ENCODE assay signal across 25 cellular contexts in the genomic region with DNA sequence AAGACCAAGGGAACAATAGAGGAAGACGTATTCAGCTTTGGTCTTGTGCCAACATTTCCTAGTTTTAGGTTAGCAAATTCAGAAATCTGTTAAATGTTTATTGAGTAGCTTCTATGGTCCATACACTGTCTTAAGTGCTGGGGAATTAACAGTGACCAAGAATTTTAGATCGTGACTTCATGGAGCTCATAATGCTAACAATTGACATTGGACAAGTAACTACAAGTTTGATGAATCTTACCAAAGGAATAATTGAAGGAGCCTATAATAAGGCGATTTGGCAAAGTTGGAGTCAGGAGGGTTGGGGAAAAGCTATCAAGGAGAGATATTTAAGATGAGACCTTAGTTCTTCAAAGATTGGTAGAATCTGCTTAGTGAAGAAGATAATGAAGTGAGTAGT. TPM values are rescaled to one million over a fixed set of nuclear protein-coding genes. Genes with fewer than 3 reads are reported as not detected.
DNase-seq lines count a peak whose midpoint lies in the region; ATAC-seq, FAIRE-seq and TF ChIP-seq lines count a peak whose summit lies in the region.
"Had no signal": no experiment of that assay in that cellular context is flagged by ENCODE, and none has a peak within 500 bp of the region (broad histone marks: within the 10 kb centered on the region; RNA-seq: fewer than 3 reads in every experiment).

No MANE protein-coding gene starts in this region.

- no TSS peak for BruUV-seq in K562 (replicated peaks; lab: Mats Ljungman, UMichigan)
- BruUV-seq in Calu3 (replicated peaks; lab: Mats Ljungman, UMichigan), result no TSS peak

- FAIRE-seq in D721Med (lab: Jason Lieb, UNC) (peak; percentile 29), K562 (lab: Jason Lieb, UNC) (no peak), keratinocyte (lab: Jason Lieb, UNC) (peak; percentile 81)
- FAIRE-seq: A204.1, G401.6, GM12891, GM19239 had no signal

- peaks cover 69% of the 10 kb centered on the region for H3K27me3 Mint-ChIP-seq in Calu3 (ENCODE audit: unreplicated experiment)

- H3K27ac ChIP-seq in K562 (ENCODE audit: extremely low read depth, low read depth, low read length) (no peak overlapping the region), keratinocyte (ENCODE audit: control insufficient read depth, insufficient read depth, low read length) (peak overlapping the region; percentile 22)
- H3K27ac ChIP-seq: BLaER1 had no signal

- no peaks in the 10 kb centered on the region for H3K9me1 ChIP-seq in K562 (ENCODE audit: control insufficient read depth, insufficient read depth, low read length)
- no peaks in the 10 kb centered on the region for H3K9me1 ChIP-seq in keratinocyte (ENCODE audit: control insufficient read depth, extremely low read depth, insufficient read depth, low read length)

- TF ChIP-seq RAD21 in K562 (CRISPR knock-in tag; conservative IDR thresholded peaks at IDR 0.05 in 1 of 2, IDR thresholded peaks at IDR 0.05 in 1 of 2), result no peak

- peaks cover 5% of the 10 kb centered on the region for H3K36me3 Mint-ChIP-seq in Calu3 (ENCODE audit: insufficient read depth, unreplicated experiment)
- H3K36me3 Mint-ChIP-seq: CD14-positive monocyte; CD8-positive, alpha-beta T cell had no signal

- no peak for TF ChIP-seq CTCF in D721Med (IDR thresholded peaks at IDR 0.05; ENCODE audit: insufficient read depth, missing control alignments)
- TF ChIP-seq CTCF in K562 (IDR thresholded peaks at IDR 0.05 in 2 of 3, conservative IDR thresholded peaks at IDR 0.05 in 1 of 3; ENCODE audit: insufficient read depth in 2 of 3, low read depth in 1 of 3, low read length in 3 of 3), result no peak
- TF ChIP-seq CTCF in epithelial cell of esophagus (IDR thresholded peaks at IDR 0.05; ENCODE audit: insufficient read depth, low read depth, low read length, missing control alignments), result no peak
- no peak for TF ChIP-seq CTCF in keratinocyte (optimal IDR thresholded peaks at IDR 0.05 in 1 of 3, IDR thresholded peaks at IDR 0.05 in 1 of 3, conservative IDR thresholded peaks at IDR 0.05 in 1 of 3; ENCODE audit: extremely low read depth in 1 of 3, insufficient read depth in 2 of 3, low read length in 3 of 3)
- no peak for TF ChIP-seq CTCF in Calu3 (IDR thresholded peaks at IDR 0.05; ENCODE audit: unreplicated experiment)

- no peaks in the 10 kb centered on the region for H3K9me3 Mint-ChIP-seq in Calu3 (ENCODE audit: low read depth, unreplicated experiment)
- H3K9me3 Mint-ChIP-seq: CD14-positive monocyte; CD4-positive, alpha-beta T cell; CD8-positive, alpha-beta T cell had no signal

- no peaks in the 10 kb centered on the region for H4K20me1 ChIP-seq in K562 (replicated peaks; ENCODE audit: control insufficient read depth, insufficient read depth, low read length)
- no peaks in the 10 kb centered on the region for H4K20me1 ChIP-seq in keratinocyte (ENCODE audit: control insufficient read depth, extremely low read depth, insufficient read depth, low read length)
- H4K20me1 ChIP-seq: BLaER1 had no signal

- H3K4me1 Mint-ChIP-seq in Calu3 (ENCODE audit: low read depth, unreplicated experiment), result peaks cover 11% of the 10 kb centered on the region

- H3K4me3 Mint-ChIP-seq in Calu3 (ENCODE audit: low read depth, unreplicated experiment), result no peak overlapping the region
- H3K4me3 Mint-ChIP-seq: CD14-positive monocyte; CD4-positive, alpha-beta T cell; CD8-positive, alpha-beta T cell had no signal

- peaks cover 22 to 29% of the 10 kb centered on the region in 2 experiments for H3K4me1 ChIP-seq in K562 (replicated peaks in 1 of 2; ENCODE audit: control insufficient read depth in 2 of 2, insufficient read depth in 2 of 2, low read length in 2 of 2)
- H3K4me1 ChIP-seq in keratinocyte (ENCODE audit: control insufficient read depth, extremely low read depth, insufficient read depth, low read length), result peaks cover 39% of the 10 kb centered on the region
- H3K4me1 ChIP-seq: BE2C had no signal

- ATAC-seq in K562 (no peak), GM21360 (IDR thresholded peaks at IDR 0.05; ENCODE audit: unreplicated experiment) (no peak), GM21717 (IDR thresholded peaks at IDR 0.05; ENCODE audit: unreplicated experiment) (no peak)
- ATAC-seq: CD8-positive, alpha-beta T cell had no signal

- H3K36me3 ChIP-seq in K562 (ENCODE audit: control insufficient read depth, insufficient read depth, low read length), result no peaks in the 10 kb centered on the region
- no peaks in the 10 kb centered on the region for H3K36me3 ChIP-seq in keratinocyte (ENCODE audit: control insufficient read depth in 2 of 2, extremely low read depth in 1 of 2, insufficient read depth in 2 of 2, low read length in 2 of 2)
- H3K36me3 ChIP-seq: BE2C, BLaER1 had no signal

- H3K4me2 ChIP-seq in K562 (ENCODE audit: insufficient read depth, low read length) (no peak overlapping the region), keratinocyte (ENCODE audit: control insufficient read depth, extremely low read depth, insufficient read depth, low read depth, low read length) (peak overlapping the region; percentile 49)
- H3K4me2 ChIP-seq: BLaER1 had no signal

- H3K9me3 ChIP-seq in K562 (replicated peaks; ENCODE audit: control insufficient read depth, insufficient read depth, low read depth, low read length), result no peaks in the 10 kb centered on the region
- no peaks in the 10 kb centered on the region for H3K9me3 ChIP-seq in keratinocyte (ENCODE audit: control insufficient read depth, low read depth, low read length)
- H3K9me3 ChIP-seq: BE2C, BLaER1, Caco-2 had no signal

- WGBS in K562 (ENCODE audit: insufficient coverage, low coverage, missing lambda C conversion rate), result 27% methylated on average over 3 of the region's 3 CpGs

- CTCF ChIA-PET in K562 (lab: Yijun Ruan, JAX; ENCODE audit: low intra/inter-chr PET ratio) (no interaction called here), Calu3 (lab: Charles Lee) (no interaction called here)

- H3K27ac Mint-ChIP-seq in Calu3 (ENCODE audit: unreplicated experiment), result no peak overlapping the region
- H3K27ac Mint-ChIP-seq: CD4-positive, alpha-beta T cell; CD8-positive, alpha-beta T cell had no signal

- H3K9ac ChIP-seq in K562 (ENCODE audit: insufficient read depth in 1 of 2, low read depth in 2 of 2, low read length in 2 of 2) (no peak overlapping the region), keratinocyte (ENCODE audit: control insufficient read depth, extremely low read depth, insufficient read depth, low read length) (no peak overlapping the region)
- H3K9ac ChIP-seq: BLaER1 had no signal

- POLR2A ChIA-PET in K562 (lab: Yijun Ruan, JAX), result interaction anchor here (1.0 to 1.1 kb wide), 3 partner anchors 9 to 68 kb away, joined by 3 to 5 read pairs (median 4); a partner anchor contains a TSS

- in situ Hi-C loops in K562 (cut with MboI), result no loop called here

- intact Hi-C loops in K562 (cut with micrococcal nuclease), result no loop called here
- intact Hi-C loops in Calu3 (cut with micrococcal nuclease; ENCODE audit: unreplicated experiment), result no loop called here

- TF ChIP-seq POLR2A in K562 (conservative IDR thresholded peaks at IDR 0.05), result no peak

- DNase-seq in D721Med (ENCODE audit: insufficient read length, low spot score), result no peak
- no peak for DNase-seq in K562 (ENCODE audit: extremely low read depth in 1 of 4, low spot score in 3 of 4)
- peak; percentile 72 for DNase-seq in epithelial cell of esophagus (ENCODE audit: low read depth)
- DNase-seq in keratinocyte (ENCODE audit: low read depth, low spot score), result no peak
- no peak for DNase-seq in Calu3
- DNase-seq in activated CD4-positive, alpha-beta T cell treated with anti-CD3 and anti-CD28 coated beads for 48 hours, result no peak
- DNase-seq: 8988T; ACHN; BE2C; C1 segment of cervical spinal cord; Caco-2; CD4-positive, alpha-beta T cell; CD8-positive, alpha-beta T cell; DMS79 treated with DMSO at 0.1 percent for 48 hours; GF-D8 had no signal

- H3K27me3 ChIP-seq in K562 (ENCODE audit: control insufficient read depth in 2 of 2, insufficient read depth in 2 of 2, low read length in 2 of 2) (peaks cover 0 to 10% of the 10 kb centered on the region in 2 experiments; a peak in 3 of 5 replicates), keratinocyte (ENCODE audit: control insufficient read depth, extremely low read depth, insufficient read depth, low read length) (no peaks in the 10 kb centered on the region)
- H3K27me3 ChIP-seq: BE2C, BLaER1 had no signal

- H2AFZ ChIP-seq in K562 (ENCODE audit: low read depth, low read length), result no peak overlapping the region
- no peak overlapping the region for H2AFZ ChIP-seq in keratinocyte (ENCODE audit: control insufficient read depth, low read length)

- H3K4me3 ChIP-seq in K562 (no peak overlapping the region), epithelial cell of esophagus (ENCODE audit: low read length) (no peak overlapping the region), keratinocyte (ENCODE audit: control insufficient read depth in 2 of 3, extremely low read depth in 1 of 3, insufficient read depth in 2 of 3, low read depth in 1 of 3, low read length in 3 of 3) (no peak overlapping the region)
- H3K4me3 ChIP-seq: BLaER1 had no signal

- no peak for TF ChIP-seq EP300 in K562 (IDR thresholded peaks at IDR 0.05; ENCODE audit: low read length)

- dilution Hi-C loops in keratinocyte (cut with MboI; ENCODE audit: extremely low pct_ligation_motif_present, low sequenced_read_pairs), result no loop called here

- H3K79me2 ChIP-seq in K562 (ENCODE audit: control insufficient read depth, insufficient read depth, low read length) (no peaks in the 10 kb centered on the region), keratinocyte (ENCODE audit: control insufficient read depth, insufficient read depth, low read length) (no peaks in the 10 kb centered on the region)

RNA-seq across cellular contexts. Expression of a gene that starts 1.4 kb away (rescaled TPM):
- not detected in 2 replicates for total RNA-seq in K562 (2011; cell fraction: chromatin; rRNA removed; ENCODE audit: low replicate concordance)
- total RNA-seq in K562 (2011; cell fraction: nucleolus; rRNA removed), result not detected in 2 replicates
- not detected in 2 replicates for total RNA-seq in K562 (2011; cell fraction: nucleoplasm; rRNA removed)
- total RNA-seq in K562 (2014; rRNA removed) (not detected in 2 replicates), K562 (2014; rRNA removed; fragmentation: Illumina TruSeq; extraction: Trizol) (not detected in 2 replicates), K562 (2015; rRNA removed; fragmentation: Illumina TruSeq; extraction: Trizol) (not detected in 2 replicates), K562 (2021) (not detected in 2 replicates), Calu3 (2022) (not detected in 2 replicates)
- polyA plus RNA-seq in K562 (2011; rRNA removed) (0.13 TPM in 1 of 2 replicates, not detected in the other), K562 (2014; fragmentation: Illumina TruSeq; extraction: Trizol) (0.25 TPM in 1 of 2 replicates, not detected in the other), K562 (2014; fragmentation: Nextera tagmentation; extraction: Ambion mirVana) (under 1 TPM in 1 of 2 experiments, not detected in 1; 0.21 TPM), K562 (2014; rRNA removed) (not detected in 2 replicates), keratinocyte (0.31 to 0.57 TPM (median 0.41 TPM) in 3 replicates)
- not detected in 2 replicates for polyA plus RNA-seq in K562 (2011; cell fraction: cytosol; rRNA removed)
- not detected in 2 replicates for polyA plus RNA-seq in K562 (2011; cell fraction: nucleus; rRNA removed)
- 0.19 TPM in 1 of 2 replicates, not detected in the other for polyA plus RNA-seq in K562 (2012)
- polyA minus RNA-seq in K562 (2011; rRNA and poly(A)+ RNA removed), result not detected in 2 replicates
- polyA minus RNA-seq in K562 (2011; cell fraction: cytosol; rRNA and poly(A)+ RNA removed), result not detected in 2 replicates
- polyA minus RNA-seq in K562 (2011; cell fraction: nucleus; rRNA and poly(A)+ RNA removed), result not detected in 2 replicates
- not detected for polyA plus RNA-seq in keratinocyte (2011; ENCODE audit: low read depth)
- polyA plus RNA-seq in keratinocyte (2011; cell fraction: cytosol; rRNA removed), result 0.30 and 0.38 TPM in 2 replicates
- not detected in 2 replicates for polyA plus RNA-seq in keratinocyte (2011; cell fraction: nucleus; rRNA removed)
- polyA plus RNA-seq in keratinocyte (2012; ENCODE audit: low replicate concordance), result 0.42 and 0.47 TPM in 2 replicates
- 0.30 TPM in 1 of 3 replicates, not detected in the others for polyA minus RNA-seq in keratinocyte
- not detected for polyA minus RNA-seq in keratinocyte (2011; cell fraction: cytosol; rRNA and poly(A)+ RNA removed)
- polyA minus RNA-seq in keratinocyte (2011; cell fraction: nucleus; rRNA and poly(A)+ RNA removed), result not detected in 2 replicates
- total RNA-seq: A673; CD4-positive, alpha-beta T cell; CD8-positive, alpha-beta T cell had no signal
- polyA plus RNA-seq: AG04450, CD14-positive monocyte had no signal

RNA-seq across cellular contexts. Expression of a gene that starts 10.0 kb away (rescaled TPM):
- 0.28 TPM in 1 of 2 replicates, not detected in the other for total RNA-seq in K562 (2011; cell fraction: chromatin; rRNA removed; ENCODE audit: low replicate concordance)
- 0.13 and 0.17 TPM in 2 replicates for total RNA-seq in K562 (2011; cell fraction: nucleolus; rRNA removed)
- 0.15 and 0.29 TPM in 2 replicates for total RNA-seq in K562 (2011; cell fraction: nucleoplasm; rRNA removed)
- total RNA-seq in K562 (2014; rRNA removed), result 0.09 and 0.24 TPM in 2 replicates
- total RNA-seq in K562 (2014; rRNA removed; fragmentation: Illumina TruSeq; extraction: Trizol), result 0.04 TPM in 1 of 2 replicates, not detected in the other
- 0.04 and 0.08 TPM in 2 replicates for total RNA-seq in K562 (2015; rRNA removed; fragmentation: Illumina TruSeq; extraction: Trizol)
- 0.29 and 0.34 TPM in 2 replicates for total RNA-seq in K562 (2021)
- 0.03 and 0.09 TPM in 2 replicates for polyA plus RNA-seq in K562 (2011; rRNA removed)
- polyA plus RNA-seq in K562 (2011; cell fraction: cytosol; rRNA removed), result 0.07 and 0.12 TPM in 2 replicates
- 0.38 TPM in 2 replicates for polyA plus RNA-seq in K562 (2011; cell fraction: nucleus; rRNA removed)
- 0.18 and 0.26 TPM in 2 replicates for polyA plus RNA-seq in K562 (2012)
- 0.19 and 0.22 TPM in 2 replicates for polyA plus RNA-seq in K562 (2014; fragmentation: Illumina TruSeq; extraction: Trizol)
- polyA plus RNA-seq in K562 (2014; fragmentation: Nextera tagmentation; extraction: Ambion mirVana), result under 1 TPM in 1 of 2 experiments, not detected in 1; 0.04 TPM
- 0.25 and 0.31 TPM in 2 replicates for polyA plus RNA-seq in K562 (2014; rRNA removed)
- 0.07 TPM in 1 of 2 replicates, not detected in the other for polyA minus RNA-seq in K562 (2011; rRNA and poly(A)+ RNA removed)
- 0.19 TPM in 1 of 2 replicates, not detected in the other for polyA minus RNA-seq in K562 (2011; cell fraction: cytosol; rRNA and poly(A)+ RNA removed)
- polyA minus RNA-seq in K562 (2011; cell fraction: nucleus; rRNA and poly(A)+ RNA removed), result 0.11 and 0.13 TPM in 2 replicates
- 4.2 to 6.0 TPM (median 5.8 TPM) in 3 replicates for polyA plus RNA-seq in keratinocyte
- polyA plus RNA-seq in keratinocyte (2011; ENCODE audit: low read depth), result 5.5 TPM
- polyA plus RNA-seq in keratinocyte (2011; cell fraction: cytosol; rRNA removed), result 1.5 and 2.8 TPM in 2 replicates
- polyA plus RNA-seq in keratinocyte (2011; cell fraction: nucleus; rRNA removed), result 16.7 and 20.7 TPM in 2 replicates
- 6.9 and 11.6 TPM in 2 replicates for polyA plus RNA-seq in keratinocyte (2012; ENCODE audit: low replicate concordance)
- 5.0 to 11.5 TPM (median 5.9 TPM) in 3 replicates for polyA minus RNA-seq in keratinocyte
- polyA minus RNA-seq in keratinocyte (2011; cell fraction: cytosol; rRNA and poly(A)+ RNA removed), result 5.8 TPM
- 13.3 and 13.9 TPM in 2 replicates for polyA minus RNA-seq in keratinocyte (2011; cell fraction: nucleus; rRNA and poly(A)+ RNA removed)
- total RNA-seq in Calu3 (2022), result 7.5 and 7.6 TPM in 2 replicates
- total RNA-seq: CD4-positive, alpha-beta T cell; CD8-positive, alpha-beta T cell had no signal
- polyA plus RNA-seq: AG04450, CD14-positive monocyte had no signal

RNA-seq across cellular contexts. Expression of a gene that starts 30.1 kb away (rescaled TPM):
- total RNA-seq in K562 (2011; cell fraction: chromatin; rRNA removed; ENCODE audit: low replicate concordance), result 38.5 and 101 TPM in 2 replicates
- 100 and 103 TPM in 2 replicates for total RNA-seq in K562 (2011; cell fraction: nucleolus; rRNA removed)
- 95.8 and 128 TPM in 2 replicates for total RNA-seq in K562 (2011; cell fraction: nucleoplasm; rRNA removed)
- total RNA-seq in K562 (2014; rRNA removed) (456 and 502 TPM in 2 replicates), K562 (2014; rRNA removed; fragmentation: Illumina TruSeq; extraction: Trizol) (180 and 192 TPM in 2 replicates), K562 (2015; rRNA removed; fragmentation: Illumina TruSeq; extraction: Trizol) (247 and 249 TPM in 2 replicates), K562 (2021) (498 and 506 TPM in 2 replicates), Calu3 (2022) (612 and 708 TPM in 2 replicates)
- polyA plus RNA-seq in K562 (2011; rRNA removed) (414 and 518 TPM in 2 replicates), K562 (2014; fragmentation: Illumina TruSeq; extraction: Trizol) (565 and 573 TPM in 2 replicates), K562 (2014; fragmentation: Nextera tagmentation; extraction: Ambion mirVana) (100 to 1,000 TPM; 334 to 683 TPM), K562 (2014; rRNA removed) (455 and 456 TPM in 2 replicates), keratinocyte (678 to 787 TPM (median 709 TPM) in 3 replicates)
- 883 and 1,031 TPM in 2 replicates for polyA plus RNA-seq in K562 (2011; cell fraction: cytosol; rRNA removed)
- 273 and 355 TPM in 2 replicates for polyA plus RNA-seq in K562 (2011; cell fraction: nucleus; rRNA removed)
- 571 and 615 TPM in 2 replicates for polyA plus RNA-seq in K562 (2012)
- 196 and 205 TPM in 2 replicates for polyA minus RNA-seq in K562 (2011; rRNA and poly(A)+ RNA removed)
- polyA minus RNA-seq in K562 (2011; cell fraction: cytosol; rRNA and poly(A)+ RNA removed), result 239 and 243 TPM in 2 replicates
- polyA minus RNA-seq in K562 (2011; cell fraction: nucleus; rRNA and poly(A)+ RNA removed), result 47.4 and 74.8 TPM in 2 replicates
- 1,035 TPM for polyA plus RNA-seq in keratinocyte (2011; ENCODE audit: low read depth)
- polyA plus RNA-seq in keratinocyte (2011; cell fraction: cytosol; rRNA removed), result 759 and 902 TPM in 2 replicates
- polyA plus RNA-seq in keratinocyte (2011; cell fraction: nucleus; rRNA removed), result 491 and 579 TPM in 2 replicates
- polyA plus RNA-seq in keratinocyte (2012; ENCODE audit: low replicate concordance), result 585 and 747 TPM in 2 replicates
- 343 to 569 TPM (median 417 TPM) in 3 replicates for polyA minus RNA-seq in keratinocyte
- 337 TPM for polyA minus RNA-seq in keratinocyte (2011; cell fraction: cytosol; rRNA and poly(A)+ RNA removed)
- polyA minus RNA-seq in keratinocyte (2011; cell fraction: nucleus; rRNA and poly(A)+ RNA removed), result 126 and 127 TPM in 2 replicates

RNA-seq across cellular contexts. Expression of a gene that starts 55.5 kb away (rescaled TPM):
- total RNA-seq in K562 (2011; cell fraction: chromatin; rRNA removed; ENCODE audit: low replicate concordance), result 1.8 and 2.4 TPM in 2 replicates
- 0.33 and 1.1 TPM in 2 replicates for total RNA-seq in K562 (2011; cell fraction: nucleolus; rRNA removed)
- 1.2 and 2.4 TPM in 2 replicates for total RNA-seq in K562 (2011; cell fraction: nucleoplasm; rRNA removed)
- total RNA-seq in K562 (2014; rRNA removed) (1.2 and 1.5 TPM in 2 replicates), K562 (2014; rRNA removed; fragmentation: Illumina TruSeq; extraction: Trizol) (1.2 and 1.7 TPM in 2 replicates), K562 (2015; rRNA removed; fragmentation: Illumina TruSeq; extraction: Trizol) (0.94 and 1.4 TPM in 2 replicates), K562 (2021) (0.72 and 1.6 TPM in 2 replicates), Calu3 (2022) (1.6 and 1.8 TPM in 2 replicates)
- polyA plus RNA-seq in K562 (2011; rRNA removed) (0.85 and 1.5 TPM in 2 replicates), K562 (2014; fragmentation: Illumina TruSeq; extraction: Trizol) (1.6 and 2.0 TPM in 2 replicates), K562 (2014; fragmentation: Nextera tagmentation; extraction: Ambion mirVana) (1 to 10 TPM in 1 of 2 experiments, under 1 TPM in 1; 0.65 to 1.3 TPM), K562 (2014; rRNA removed) (1.0 and 2.4 TPM in 2 replicates), keratinocyte (0.82 to 3.0 TPM (median 2.3 TPM) in 3 replicates)
- polyA plus RNA-seq in K562 (2011; cell fraction: cytosol; rRNA removed), result 0.43 and 0.59 TPM in 2 replicates
- 0.97 and 1.1 TPM in 2 replicates for polyA plus RNA-seq in K562 (2011; cell fraction: nucleus; rRNA removed)
- 0.91 and 1.0 TPM in 2 replicates for polyA plus RNA-seq in K562 (2012)
- polyA minus RNA-seq in K562 (2011; rRNA and poly(A)+ RNA removed), result 1.6 and 1.8 TPM in 2 replicates
- polyA minus RNA-seq in K562 (2011; cell fraction: cytosol; rRNA and poly(A)+ RNA removed), result 0.48 and 0.91 TPM in 2 replicates
- 0.40 and 0.89 TPM in 2 replicates for polyA minus RNA-seq in K562 (2011; cell fraction: nucleus; rRNA and poly(A)+ RNA removed)
- 2.4 TPM for polyA plus RNA-seq in keratinocyte (2011; ENCODE audit: low read depth)
- 1.1 and 2.6 TPM in 2 replicates for polyA plus RNA-seq in keratinocyte (2011; cell fraction: cytosol; rRNA removed)
- 0.83 and 0.87 TPM in 2 replicates for polyA plus RNA-seq in keratinocyte (2011; cell fraction: nucleus; rRNA removed)
- 3.2 and 4.1 TPM in 2 replicates for polyA plus RNA-seq in keratinocyte (2012; ENCODE audit: low replicate concordance)
- 0.42 TPM in 1 of 3 replicates, not detected in the others for polyA minus RNA-seq in keratinocyte
- not detected for polyA minus RNA-seq in keratinocyte (2011; cell fraction: cytosol; rRNA and poly(A)+ RNA removed)
- polyA minus RNA-seq in keratinocyte (2011; cell fraction: nucleus; rRNA and poly(A)+ RNA removed), result 0.39 TPM in 1 of 2 replicates, not detected in the other
